In genomic region chr13:20492641-20493040, GRCh38 we compare ENCODE assay signal across 8 cellular contexts. TPM values are rescaled to one million over a fixed set of nuclear protein-coding genes. Genes with fewer than 3 reads are reported as not detected.
DNase-seq lines count a peak whose midpoint lies in the region; ATAC-seq and TF ChIP-seq lines count a peak whose summit lies in the region.

No MANE protein-coding gene starts in this region.

- no peak overlapping the region for H3K9ac ChIP-seq in OCI-LY3 (ENCODE audit: low read length)

- DNase-seq in SIG-M5 treated with dmso at 0.1 percent for 504 hours (lab: John Stamatoyannopoulos, UW; ENCODE audit: unreplicated experiment) (peak; percentile 29), SIG-M5 (lab: John Stamatoyannopoulos, UW) (no peak), body of pancreas (no peak), islet precursor cell (no peak), upper lobe of left lung (no peak)
- peak in 3 of 9 donors; percentile 27 to 41 (median 35) for DNase-seq in naive thymus-derived CD4-positive, alpha-beta T cell

- CTCF ChIA-PET in naive thymus-derived CD4-positive, alpha-beta T cell (lab: Charles Lee), result interaction anchor here (0.6 to 6.4 kb wide), 6 partner anchors 9 to 434 kb away, joined by 3 to 65 read pairs (median 4); no protein-coding TSS in a partner anchor

- peak overlapping the region in 4 of 9 donors; percentile 12 to 75 (median 59) for H3K27ac Mint-ChIP-seq in naive thymus-derived CD4-positive, alpha-beta T cell

- H3K36me3 ChIP-seq in OCI-LY3 (replicated peaks; ENCODE audit: low read depth, low read length), result no peaks in the 10 kb centered on the region
- no peaks in the 10 kb centered on the region for H3K36me3 ChIP-seq in body of pancreas (replicated peaks in 1 of 2; ENCODE audit: insufficient read depth in 1 of 2, low read depth in 2 of 2)
- H3K36me3 ChIP-seq in naive thymus-derived CD4-positive, alpha-beta T cell (ENCODE audit: control insufficient read depth in 2 of 3, insufficient read depth in 3 of 3, low read length in 3 of 3), result no peaks in the 10 kb centered on the region
- peaks cover 0 to 8% (median 1%) of the 10 kb centered on the region in 4 donors for H3K36me3 ChIP-seq in upper lobe of left lung

- TF ChIP-seq EP300 in upper lobe of left lung (IDR thresholded peaks at IDR 0.05), result no peak

- no peak overlapping the region for H3K4me3 Mint-ChIP-seq in naive thymus-derived CD4-positive, alpha-beta T cell

- POLR2A ChIA-PET in naive thymus-derived CD4-positive, alpha-beta T cell (lab: Charles Lee), result interaction anchor here (2.6 kb wide), 1 partner anchor 16 kb away, joined by 9 read pairs; no protein-coding TSS in a partner anchor

- no peak overlapping the region for H2AFZ ChIP-seq in OCI-LY3 (ENCODE audit: low read depth, low read length)

- intact Hi-C loops in body of pancreas (cut with DNase I), result no loop called here
- intact Hi-C loops in naive thymus-derived CD4-positive, alpha-beta T cell (cut with micrococcal nuclease), result no loop called here

- peak overlapping the region; percentile 28 for H3K4me3 ChIP-seq in OCI-LY3 (ENCODE audit: low read length)
- no peak overlapping the region for H3K4me3 ChIP-seq in body of pancreas
- H3K4me3 ChIP-seq in naive thymus-derived CD4-positive, alpha-beta T cell (ENCODE audit: low read length), result no peak overlapping the region
- H3K4me3 ChIP-seq in upper lobe of left lung, result no peak overlapping the region

- no peaks in the 10 kb centered on the region for H3K9me3 ChIP-seq in OCI-LY3 (ENCODE audit: insufficient read depth, low read length)
- H3K9me3 ChIP-seq in body of pancreas, result no peaks in the 10 kb centered on the region
- no peaks in the 10 kb centered on the region for H3K9me3 ChIP-seq in naive thymus-derived CD4-positive, alpha-beta T cell (ENCODE audit: control insufficient read depth in 2 of 3, low read length in 3 of 3)
- H3K9me3 ChIP-seq in upper lobe of left lung, result no peaks in the 10 kb centered on the region

- peaks cover 0 to 11% (median 6%) of the 10 kb centered on the region in 5 donors for H3K36me3 Mint-ChIP-seq in naive thymus-derived CD4-positive, alpha-beta T cell

- ATAC-seq in body of pancreas, result no peak
- peak; percentile 40 for ATAC-seq in naive thymus-derived CD4-positive, alpha-beta T cell
- ATAC-seq in GM21619 (IDR thresholded peaks at IDR 0.05; ENCODE audit: unreplicated experiment), result no peak
- ATAC-seq in upper lobe of left lung (ENCODE audit: low FRiP score in 2 of 2), result no peak

- H3K9me3 Mint-ChIP-seq in naive thymus-derived CD4-positive, alpha-beta T cell, result no peaks in the 10 kb centered on the region

- TF ChIP-seq CTCF in OCI-LY3 (IDR thresholded peaks at IDR 0.05; ENCODE audit: low read depth, low read length) (peak; percentile 89), body of pancreas (IDR thresholded peaks at IDR 0.05) (peak in 4 of 7 experiments; percentile 10 to 41 (median 26)), upper lobe of left lung (IDR thresholded peaks at IDR 0.05) (peak in 3 of 6 experiments; percentile 10 to 42 (median 32))

- H3K27me3 Mint-ChIP-seq in naive thymus-derived CD4-positive, alpha-beta T cell, result no peaks in the 10 kb centered on the region

- H3K4me1 Mint-ChIP-seq in naive thymus-derived CD4-positive, alpha-beta T cell, result peaks cover 6 to 22% (median 13%) of the 10 kb centered on the region in 7 donors

- no peaks in the 10 kb centered on the region for H3K79me2 ChIP-seq in OCI-LY3 (ENCODE audit: low read length)

- no peak for TF ChIP-seq POLR2A in body of pancreas (IDR thresholded peaks at IDR 0.05)
- no peak for TF ChIP-seq POLR2A in upper lobe of left lung (IDR thresholded peaks at IDR 0.05)

- H3K27me3 ChIP-seq in OCI-LY3 (ENCODE audit: low read depth, low read length) (no peaks in the 10 kb centered on the region), body of pancreas (no peaks in the 10 kb centered on the region), upper lobe of left lung (no peaks in the 10 kb centered on the region)
- H3K27me3 ChIP-seq in naive thymus-derived CD4-positive, alpha-beta T cell (ENCODE audit: control insufficient read depth in 2 of 2, insufficient read depth in 2 of 2, low read length in 2 of 2), result no peaks in the 10 kb centered on the region

- H3K4me1 ChIP-seq in OCI-LY3 (ENCODE audit: low read length) (peaks cover 10% of the 10 kb centered on the region), body of pancreas (no peaks in the 10 kb centered on the region), upper lobe of left lung (peaks cover 0 to 9% (median 4%) of the 10 kb centered on the region in 4 donors)
- no peaks in the 10 kb centered on the region for H3K4me1 ChIP-seq in naive thymus-derived CD4-positive, alpha-beta T cell (ENCODE audit: control insufficient read depth in 2 of 2, insufficient read depth in 2 of 2, low read length in 2 of 2)

- peak overlapping the region; percentile 49 for H3K4me2 ChIP-seq in OCI-LY3 (ENCODE audit: low read length)

- H4K20me1 ChIP-seq in OCI-LY3 (ENCODE audit: insufficient read depth, low read length), result no peaks in the 10 kb centered on the region

- H3K27ac ChIP-seq in OCI-LY3 (ENCODE audit: low read length) (no peak overlapping the region), body of pancreas (no peak overlapping the region), upper lobe of left lung (no peak overlapping the region)
- H3K27ac ChIP-seq in naive thymus-derived CD4-positive, alpha-beta T cell (ENCODE audit: low read depth, low read length), result no peak overlapping the region

- 58 to 68% methylated on average over 3 of the region's 3 CpGs for WGBS in body of pancreas, 2 donors
- WGBS in upper lobe of left lung, 2 donors, result 81% methylated on average over 3 of the region's 3 CpGs

RNA-seq across cellular contexts. Expression of gene CRYL1, which starts 33.0 kb away (rescaled TPM):
- 10 to 100 TPM; 14.5 to 32.2 TPM for total RNA-seq in body of pancreas
- total RNA-seq in naive thymus-derived CD4-positive, alpha-beta T cell, result 10 to 100 TPM; 12.3 to 21.2 (median 16.3) TPM
- polyA plus RNA-seq in naive thymus-derived CD4-positive, alpha-beta T cell, result 10 to 100 TPM; 32.4 to 44.1 TPM
- 10 to 100 TPM; 22.2 to 38.9 (median 28.7) TPM for total RNA-seq in upper lobe of left lung
